In genomic region chr12:26564391-26564790, GRCh38 we compare ENCODE assay signal across 13 cellular contexts.
"Had no signal": no experiment of that assay in that cellular context is flagged by ENCODE, and none has a peak within 500 bp of the region (broad histone marks: within the 10 kb centered on the region; RNA-seq: fewer than 3 reads in every experiment).

No MANE protein-coding gene starts in this region.

- DNase-seq: activated B cell treated with CpG ODN at 0.5 μM for 24 hours; activated CD4-positive, alpha-beta memory T cell treated with anti-CD3 and anti-CD28 coated beads for 36 hours; activated CD4-positive, alpha-beta T cell treated with anti-CD3 and anti-CD28 coated beads for 4 hours; activated T-cell treated with anti-CD3 and anti-CD28 coated beads for 4 hours; body of pancreas; heart right ventricle; kidney glomerular epithelial cell; left ventricle myocardium inferior; mammary epithelial cell had no signal

- H3K36me3 ChIP-seq: left ventricle myocardium inferior, tibial nerve, vagina had no signal

- H3K4me1 ChIP-seq: body of pancreas, left ventricle myocardium inferior, vagina had no signal

- ATAC-seq: body of pancreas, heart right ventricle had no signal

- H3K27me3 ChIP-seq: body of pancreas, heart right ventricle, tibial nerve, vagina had no signal

- H3K27ac ChIP-seq: body of pancreas, coronary artery, heart right ventricle, left ventricle myocardium inferior, skin epidermis, tibial nerve, vagina had no signal

- H3K4me3 ChIP-seq: body of pancreas, coronary artery, heart right ventricle, left ventricle myocardium inferior, skin epidermis, tibial nerve, vagina had no signal

- H3K9me3 ChIP-seq: body of pancreas, left ventricle myocardium inferior, tibial nerve, vagina had no signal
